31 cellular contexts compared by ENCODE assay signal in genomic region chr7:35705932-35706461, GRCh38. TPM values are rescaled to one million over a fixed set of nuclear protein-coding genes. Genes with fewer than 3 reads are reported as not detected.
DNase-seq lines count a peak whose midpoint lies in the region; ATAC-seq, FAIRE-seq and TF ChIP-seq lines count a peak whose summit lies in the region.
"Had no signal": no experiment of that assay in that cellular context is flagged by ENCODE, and none has a peak within 500 bp of the region (broad histone marks: within the 10 kb centered on the region; RNA-seq: fewer than 3 reads in every experiment).

No MANE protein-coding gene starts in this region.

- no peak for TF ChIP-seq RAD21 in HCT116 (IDR thresholded peaks at IDR 0.05; ENCODE audit: low read depth)

- H3K4me1 ChIP-seq in HCT116 (ENCODE audit: control insufficient read depth in 1 of 2, insufficient read depth in 2 of 2, low read length in 2 of 2) (peaks cover 5 to 17% of the 10 kb centered on the region in 2 experiments; a peak in 3 of 4 replicates), mesenchymal stem cell (ENCODE audit: control insufficient read depth, insufficient read depth, low read depth, low read length) (peaks cover 2% of the 10 kb centered on the region), pancreas (no peaks in the 10 kb centered on the region)
- peaks cover 13% of the 10 kb centered on the region for H3K4me1 ChIP-seq in CD8-positive, alpha-beta T cell (ENCODE audit: insufficient read depth, low read length)
- H3K4me1 ChIP-seq in effector memory CD4-positive, alpha-beta T cell (ENCODE audit: control insufficient read depth, insufficient read depth, low read length, poor library complexity, severe bottlenecking) = peaks cover 6% of the 10 kb centered on the region
- H3K4me1 ChIP-seq: gastrocnemius medialis had no signal

- H3K27me3 Mint-ChIP-seq in chondrocyte (ENCODE audit: low read depth) = no peaks in the 10 kb centered on the region
- H3K27me3 Mint-ChIP-seq in CD8-positive, alpha-beta T cell (ENCODE audit: low read depth) = no peaks in the 10 kb centered on the region
- H3K27me3 Mint-ChIP-seq: naive B cell had no signal

- H3K9ac ChIP-seq in HCT116 (ENCODE audit: low read length) (no peak overlapping the region), mesenchymal stem cell (ENCODE audit: low read length) (no peak overlapping the region)
- H3K9ac ChIP-seq: BLaER1 had no signal

- H4K8ac ChIP-seq in mesenchymal stem cell (ENCODE audit: low read length) = no peak overlapping the region

- no peak for TF ChIP-seq POLR2A in HCT116 (IDR thresholded peaks at IDR 0.05; ENCODE audit: borderline replicate concordance, extremely low read depth, insufficient read depth, insufficient read length)

- H3K4me2 ChIP-seq in HCT116 (ENCODE audit: low read length) (no peak overlapping the region), mesenchymal stem cell (ENCODE audit: low read length, poor library complexity, severe bottlenecking) (no peak overlapping the region)
- H3K4me2 ChIP-seq: BLaER1 had no signal

- H4K20me1 ChIP-seq in HCT116 (ENCODE audit: insufficient read depth) = no peaks in the 10 kb centered on the region
- H4K20me1 ChIP-seq: BLaER1 had no signal

- H2AFZ ChIP-seq in HCT116 (ENCODE audit: low read depth, low read length, poor library complexity, severe bottlenecking) (peak overlapping the region; percentile 1), mesenchymal stem cell (ENCODE audit: low read depth, low read length) (no peak overlapping the region)

- H2AK5ac ChIP-seq in mesenchymal stem cell (ENCODE audit: low read length, severe bottlenecking) = no peak overlapping the region

- no peaks in the 10 kb centered on the region for H3K79me2 ChIP-seq in HCT116 (ENCODE audit: insufficient read depth, low read length)

- H3K4me3 Mint-ChIP-seq in chondrocyte (ENCODE audit: unreplicated experiment) = no peak overlapping the region
- H3K4me3 Mint-ChIP-seq in CD8-positive, alpha-beta T cell = no peak overlapping the region
- H3K4me3 Mint-ChIP-seq: activated CD4-positive, alpha-beta T cell treated with anti-CD3 and anti-CD28 coated beads, Interleukin-2, amount 10 ng/mL, durations not matched to agents 24 days and 14 days; activated T-cell treated with anti-CD3 and anti-CD28 coated beads, Interleukin-2, amount 50 U/mL, for 72 hours; naive B cell had no signal

- no peak overlapping the region for H3K4ac ChIP-seq in mesenchymal stem cell (ENCODE audit: low read depth in 1 of 2, low read length in 2 of 2)

- H3K23ac ChIP-seq in mesenchymal stem cell (ENCODE audit: low read length in 2 of 2) = no peak overlapping the region

- ATAC-seq in HCT116 (no peak), pancreas (no peak)
- ATAC-seq in CD8-positive, alpha-beta T cell = no peak
- ATAC-seq: activated T-cell treated with anti-CD3 and anti-CD28 coated beads, Interleukin-2, amount 50 U/mL, for 72 hours; gastrocnemius medialis; left lung had no signal

- no peak for TF ChIP-seq CTCF in HCT116 (IDR thresholded peaks at IDR 0.05 in 2 of 3, conservative IDR thresholded peaks at IDR 0.05 in 1 of 3; ENCODE audit: borderline replicate concordance in 1 of 3, insufficient read depth in 1 of 3, low read depth in 2 of 3, low read length in 2 of 3)
- TF ChIP-seq CTCF in chondrocyte (IDR thresholded peaks at IDR 0.05) = no peak
- TF ChIP-seq CTCF in CD8-positive, alpha-beta T cell (IDR thresholded peaks at IDR 0.05) = no peak
- TF ChIP-seq CTCF in pancreas (IDR thresholded peaks at IDR 0.05) = no peak

- H4K91ac ChIP-seq in mesenchymal stem cell (ENCODE audit: low read length) = no peak overlapping the region

- H3K18ac ChIP-seq in mesenchymal stem cell (ENCODE audit: low read depth in 1 of 2, low read length in 2 of 2) = no peak overlapping the region

- POLR2A ChIA-PET in HCT116 (lab: Charles Lee) = no interaction called here
- POLR2A ChIA-PET in CD8-positive, alpha-beta T cell (lab: Charles Lee) = interaction anchor here (1.6 to 2.8 kb wide), 2 partner anchors 10 to 21 kb away, joined by 7 read pairs; no protein-coding TSS in a partner anchor

- no peak overlapping the region for H2BK120ac ChIP-seq in mesenchymal stem cell (ENCODE audit: low read depth, low read length)

- H3K27ac Mint-ChIP-seq in chondrocyte (ENCODE audit: unreplicated experiment) = peak overlapping the region; percentile 79
- H3K27ac Mint-ChIP-seq in CD8-positive, alpha-beta T cell = no peak overlapping the region
- H3K27ac Mint-ChIP-seq: activated CD4-positive, alpha-beta T cell treated with anti-CD3 and anti-CD28 coated beads, Interleukin-2, amount 10 ng/mL, durations not matched to agents 24 days and 14 days; activated T-cell treated with anti-CD3 and anti-CD28 coated beads, Interleukin-2, amount 50 U/mL, for 72 hours had no signal

- no peaks in the 10 kb centered on the region for H3K36me3 Mint-ChIP-seq in chondrocyte (ENCODE audit: low read depth)
- no peaks in the 10 kb centered on the region for H3K36me3 Mint-ChIP-seq in CD8-positive, alpha-beta T cell
- H3K36me3 Mint-ChIP-seq: naive B cell had no signal

- H3K27ac ChIP-seq in HCT116 (ENCODE audit: low read depth, low read length) (no peak overlapping the region), mesenchymal stem cell (ENCODE audit: low read length, poor library complexity, severe bottlenecking) (no peak overlapping the region), pancreas (no peak overlapping the region)
- no peak overlapping the region for H3K27ac ChIP-seq in CD8-positive, alpha-beta T cell (ENCODE audit: low read depth, low read length)
- no peak overlapping the region for H3K27ac ChIP-seq in effector memory CD4-positive, alpha-beta T cell (ENCODE audit: insufficient read depth, low read length, poor library complexity, severe bottlenecking)
- H3K27ac ChIP-seq: BLaER1, gastrocnemius medialis, left lung, testis, WERI-Rb-1 had no signal

- no peak for FAIRE-seq in pancreas (lab: Jason Lieb, UNC)
- FAIRE-seq: G401.6, urothelium cell line had no signal

- H3K79me1 ChIP-seq in mesenchymal stem cell (replicated peaks; ENCODE audit: low read length, poor library complexity, severe bottlenecking) = no peaks in the 10 kb centered on the region

- RAD21 ChIA-PET in HCT116 (lab: Charles Lee; ENCODE audit: low non-redundant PET in 1 of 2, low total read pairs in 2 of 2, uncharacterized antibody in 2 of 2, unreplicated experiment in 2 of 2) = no interaction called here

- H3K27me3 ChIP-seq in HCT116 (ENCODE audit: insufficient read depth, low read length) = no peaks in the 10 kb centered on the region
- no peaks in the 10 kb centered on the region for H3K27me3 ChIP-seq in mesenchymal stem cell (ENCODE audit: control insufficient read depth in 1 of 2, insufficient read depth in 1 of 2, low read length in 2 of 2)
- no peaks in the 10 kb centered on the region for H3K27me3 ChIP-seq in CD8-positive, alpha-beta T cell (ENCODE audit: insufficient read depth, low read length)
- no peaks in the 10 kb centered on the region for H3K27me3 ChIP-seq in effector memory CD4-positive, alpha-beta T cell (replicated peaks; ENCODE audit: control insufficient read depth, insufficient read depth, low read length, poor library complexity, severe bottlenecking)
- no peaks in the 10 kb centered on the region for H3K27me3 ChIP-seq in pancreas
- H3K27me3 ChIP-seq: BLaER1, gastrocnemius medialis, left lung, testis had no signal

- H3K4me3 ChIP-seq in HCT116 (replicated peaks in 1 of 2; ENCODE audit: low read depth in 1 of 2, low read length in 2 of 2) = no peak overlapping the region
- no peak overlapping the region for H3K4me3 ChIP-seq in mesenchymal stem cell (ENCODE audit: insufficient read depth in 1 of 2, low read depth in 1 of 2, low read length in 2 of 2)
- H3K4me3 ChIP-seq in CD8-positive, alpha-beta T cell (ENCODE audit: low read depth, low read length) = no peak overlapping the region
- H3K4me3 ChIP-seq in effector memory CD4-positive, alpha-beta T cell (ENCODE audit: insufficient read depth, low read depth, low read length, poor library complexity, severe bottlenecking) = no peak overlapping the region
- no peak overlapping the region for H3K4me3 ChIP-seq in pancreas
- H3K4me3 ChIP-seq: BLaER1, gastrocnemius medialis, HAP-1, left lung, testis had no signal

- DNase-seq in A172 (ENCODE audit: low spot score) = peak; percentile 47
- DNase-seq in HCT116 (ENCODE audit: low read depth, low spot score) = no peak
- no peak for DNase-seq in chondrocyte (ENCODE audit: low spot score)
- DNase-seq in mesenchymal stem cell = peak; percentile 51
- no peak for DNase-seq in CD8-positive, alpha-beta T cell
- DNase-seq in activated gamma-delta T cell (lab: John Stamatoyannopoulos, UW) = no peak
- DNase-seq in effector memory CD4-positive, alpha-beta T cell = no peak
- no peak for DNase-seq in pancreas
- DNase-seq: ACHN; activated CD4-positive, alpha-beta T cell treated with anti-CD3 and anti-CD28 coated beads, Interleukin-2, amount 10 ng/mL, durations not matched to agents 24 days and 14 days; activated naive CD4-positive, alpha-beta T cell treated with Interleukin-2 at 50 U/mL for 16 hours; activated T-cell treated with anti-CD3 and anti-CD28 coated beads, Interleukin-2, amount 50 U/mL, for 72 hours; amygdala; effector CD8-positive, alpha-beta T cell; gastrocnemius medialis; hippocampal formation; Karpas-422; left lung; MV-4-11; naive B cell; NCI-H1694; NCI-H510A; OCI-M1; stimulated activated naive CD4-positive, alpha-beta T cell treated with Interleukin-2 at 50 U/mL for 16 hours; T-helper 9 cell; testis; WERI-Rb-1 had no signal

- H3K9me3 ChIP-seq in HCT116 (ENCODE audit: control insufficient read depth in 1 of 2, insufficient read depth in 1 of 2, low read depth in 1 of 2, low read length in 2 of 2) = no peaks in the 10 kb centered on the region
- no peaks in the 10 kb centered on the region for H3K9me3 ChIP-seq in mesenchymal stem cell (ENCODE audit: control insufficient read depth, low read length)
- no peaks in the 10 kb centered on the region for H3K9me3 ChIP-seq in CD8-positive, alpha-beta T cell (ENCODE audit: low read length)
- no peaks in the 10 kb centered on the region for H3K9me3 ChIP-seq in effector memory CD4-positive, alpha-beta T cell (ENCODE audit: control insufficient read depth, low read length)
- no peaks in the 10 kb centered on the region for H3K9me3 ChIP-seq in pancreas
- H3K9me3 ChIP-seq: BLaER1, gastrocnemius medialis, HAP-1, left lung, testis had no signal

- no peaks in the 10 kb centered on the region for H3K36me3 ChIP-seq in HCT116 (ENCODE audit: control insufficient read depth in 1 of 2, insufficient read depth in 2 of 2, low read length in 2 of 2)
- H3K36me3 ChIP-seq in mesenchymal stem cell (ENCODE audit: control insufficient read depth in 1 of 2, insufficient read depth in 2 of 2, low read depth in 1 of 2, low read length in 2 of 2) = no peaks in the 10 kb centered on the region
- H3K36me3 ChIP-seq in CD8-positive, alpha-beta T cell (ENCODE audit: insufficient read depth, low read length) = no peaks in the 10 kb centered on the region
- no peaks in the 10 kb centered on the region for H3K36me3 ChIP-seq in effector memory CD4-positive, alpha-beta T cell (ENCODE audit: control insufficient read depth, insufficient read depth, low read length)
- H3K36me3 ChIP-seq in pancreas = no peaks in the 10 kb centered on the region
- H3K36me3 ChIP-seq: BLaER1, gastrocnemius medialis, HAP-1, left lung, WERI-Rb-1 had no signal

- intact Hi-C loops in HCT116 (cut with micrococcal nuclease) = loop anchor here (5.0 kb wide), 1 partner anchor 266 kb away; no protein-coding TSS in a partner anchor
- intact Hi-C loops in CD8-positive, alpha-beta T cell (cut with DNase I, micrococcal nuclease) = loop anchor here in 1 of 2 experiments (5.0 kb wide), 1 partner anchor 271 kb away; no protein-coding TSS in a partner anchor
- intact Hi-C loops in pancreas (cut with DNase I) = loop anchor here in 1 of 3 donors (10.0 kb wide), 1 partner anchor 199 kb away; no protein-coding TSS in a partner anchor

- peaks cover 25% of the 10 kb centered on the region for H3K4me1 Mint-ChIP-seq in chondrocyte (ENCODE audit: low read depth)
- peaks cover 23% of the 10 kb centered on the region for H3K4me1 Mint-ChIP-seq in CD8-positive, alpha-beta T cell (ENCODE audit: low read depth)

- BruUV-seq in HCT116 (replicated peaks; lab: Mats Ljungman, UMichigan) = no TSS peak

- H3K9me2 ChIP-seq in HCT116 (ENCODE audit: insufficient read depth) = no peaks in the 10 kb centered on the region

- no peak overlapping the region for H2BK5ac ChIP-seq in mesenchymal stem cell (ENCODE audit: low read depth, low read length, poor library complexity, severe bottlenecking)

- H2BK12ac ChIP-seq in mesenchymal stem cell (ENCODE audit: low read length in 2 of 2) = no peak overlapping the region

- H3K9me3 Mint-ChIP-seq in chondrocyte (ENCODE audit: low read depth) = no peaks in the 10 kb centered on the region
- H3K9me3 Mint-ChIP-seq in CD8-positive, alpha-beta T cell = no peaks in the 10 kb centered on the region
- H3K9me3 Mint-ChIP-seq: activated CD4-positive, alpha-beta T cell treated with anti-CD3 and anti-CD28 coated beads, Interleukin-2, amount 10 ng/mL, durations not matched to agents 24 days and 14 days; activated T-cell treated with anti-CD3 and anti-CD28 coated beads, Interleukin-2, amount 50 U/mL, for 72 hours; naive B cell had no signal

- no peak overlapping the region for H3K14ac ChIP-seq in mesenchymal stem cell (ENCODE audit: low read length in 2 of 2)

- no peak overlapping the region for H2BK15ac ChIP-seq in mesenchymal stem cell (ENCODE audit: low read depth, poor library complexity, severe bottlenecking)

- CTCF ChIA-PET in HCT116 (lab: Charles Lee) = no interaction called here
- CTCF ChIA-PET in CD8-positive, alpha-beta T cell (lab: Charles Lee) = interaction anchor here (2.6 to 4.8 kb wide), 2 partner anchors 9 to 22 kb away, joined by 8 to 31 read pairs; partner anchors contain the start of gene HERPUD2

RNA-seq across cellular contexts. Expression of gene HERPUD2, which starts 11.1 kb away (rescaled TPM):
- total RNA-seq in A172 (2014; rRNA removed; shearing (Covaris generic)) = 19.6 and 22.7 TPM in 2 replicates
- total RNA-seq in HCT116 (2021; ENCODE audit: unreplicated experiment) (20.5 TPM), chondrocyte (24.2 to 29.9 TPM (median 28.3 TPM) in 3 replicates), pancreas (10 to 100 TPM; 14.4 to 21.6 (median 17.7) TPM)
- 23.2 and 25.7 TPM in 2 replicates for polyA plus RNA-seq in HCT116 (2012)
- 35.5 TPM for polyA plus RNA-seq in mesenchymal stem cell (2013, experiment 1 of 2)
- 34.4 TPM for polyA plus RNA-seq in mesenchymal stem cell (2013, experiment 2 of 2)
- 100 to 1,000 TPM; 123 to 134 TPM for total RNA-seq in CD8-positive, alpha-beta T cell
- polyA plus RNA-seq in pancreas = 10 to 100 TPM in 1 of 2 donors, 1 to 10 TPM in 1; 9.6 to 12.1 TPM

Comparison
In these comparisons a context has a peak if more than half of its experiments do, and no peak if none do; other contexts are left out.
1. DNase-seq: peak in A172 (single experiment) and mesenchymal stem cell (single experiment); none in HCT116 (single experiment), chondrocyte (single experiment), CD8-positive, alpha-beta T cell (0 of 7), activated gamma-delta T cell (single experiment), effector memory CD4-positive, alpha-beta T cell (0 of 3) and pancreas (0 of 6).